ENCODE assay signal across 2 cellular contexts in the genomic region with DNA sequence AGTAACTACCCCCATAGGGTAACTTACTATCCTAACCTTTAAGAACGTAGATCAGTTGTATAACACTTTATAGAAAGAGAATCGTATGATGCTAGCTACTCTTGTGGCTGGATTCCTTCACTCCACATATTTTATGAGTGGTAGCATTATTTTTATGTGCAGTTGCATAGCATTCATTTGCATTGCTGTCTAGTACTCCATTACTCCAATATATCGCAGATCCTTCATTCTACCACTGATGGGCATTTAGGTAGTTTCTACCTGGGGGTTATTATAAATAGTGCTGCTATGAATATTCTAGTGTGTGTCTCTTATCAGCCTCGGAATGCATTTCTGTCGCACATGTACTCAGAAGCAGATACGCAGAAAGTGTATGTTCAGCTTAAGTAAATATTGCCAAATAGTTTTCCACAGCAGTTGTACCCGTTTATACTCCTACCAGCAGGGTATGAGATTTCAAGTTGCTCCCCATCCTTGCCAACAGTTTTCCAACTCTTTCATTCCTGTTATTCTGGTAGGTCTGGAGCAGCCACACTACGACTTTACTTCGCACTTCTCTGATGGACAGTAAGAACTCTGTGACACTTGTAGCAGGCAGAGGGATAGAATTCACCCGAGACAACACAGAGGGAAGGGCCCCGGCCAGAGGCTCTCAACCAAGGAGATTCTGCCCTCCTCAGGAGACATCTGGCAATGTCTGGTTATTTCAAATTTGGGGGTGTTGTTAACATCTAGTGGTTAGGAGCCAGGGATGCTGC.
TF ChIP-seq lines count a peak whose summit lies in the region.

No MANE protein-coding gene starts in this region.

TF ChIP-seq in IMR-90, 13 proteins besides CTCF, POLR2A, EP300 and RAD21:
- TF ChIP-seq, protein P1, sequence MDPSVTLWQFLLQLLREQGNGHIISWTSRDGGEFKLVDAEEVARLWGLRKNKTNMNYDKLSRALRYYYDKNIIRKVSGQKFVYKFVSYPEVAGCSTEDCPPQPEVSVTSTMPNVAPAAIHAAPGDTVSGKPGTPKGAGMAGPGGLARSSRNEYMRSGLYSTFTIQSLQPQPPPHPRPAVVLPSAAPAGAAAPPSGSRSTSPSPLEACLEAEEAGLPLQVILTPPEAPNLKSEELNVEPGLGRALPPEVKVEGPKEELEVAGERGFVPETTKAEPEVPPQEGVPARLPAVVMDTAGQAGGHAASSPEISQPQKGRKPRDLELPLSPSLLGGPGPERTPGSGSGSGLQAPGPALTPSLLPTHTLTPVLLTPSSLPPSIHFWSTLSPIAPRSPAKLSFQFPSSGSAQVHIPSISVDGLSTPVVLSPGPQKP (IDR thresholded peaks at IDR 0.05; ENCODE audit: borderline replicate concordance, low read depth, low read length) = no peak
- no peak for TF ChIP-seq NFE2L2 (IDR thresholded peaks at IDR 0.05; ENCODE audit: low read depth, low read length)
- TF ChIP-seq SMC3 (IDR thresholded peaks at IDR 0.05; ENCODE audit: low read depth, low read length) = no peak

TF ChIP-seq in liver, 16 proteins besides CTCF, POLR2A, EP300 and RAD21:
- no peak for TF ChIP-seq HNF4G (IDR thresholded peaks at IDR 0.05)
- TF ChIP-seq, protein P2, sequence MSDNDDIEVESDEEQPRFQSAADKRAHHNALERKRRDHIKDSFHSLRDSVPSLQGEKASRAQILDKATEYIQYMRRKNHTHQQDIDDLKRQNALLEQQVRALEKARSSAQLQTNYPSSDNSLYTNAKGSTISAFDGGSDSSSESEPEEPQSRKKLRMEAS (IDR thresholded peaks at IDR 0.05) = no peak
- TF ChIP-seq YY1 (IDR thresholded peaks at IDR 0.05) = no peak
- peak; percentile 41 for TF ChIP-seq FOXA2 (IDR thresholded peaks at IDR 0.05)
- TF ChIP-seq HNF4A (conservative IDR thresholded peaks at IDR 0.05) = peak in 1 of 2 donors; percentile 30
- TF ChIP-seq FOXA1 (IDR thresholded peaks at IDR 0.05) = peak; percentile 29
- no peak for TF ChIP-seq NR2F2 (IDR thresholded peaks at IDR 0.05)
